Comparison of ENCODE assay signal across 19 cellular contexts in the genomic region with DNA sequence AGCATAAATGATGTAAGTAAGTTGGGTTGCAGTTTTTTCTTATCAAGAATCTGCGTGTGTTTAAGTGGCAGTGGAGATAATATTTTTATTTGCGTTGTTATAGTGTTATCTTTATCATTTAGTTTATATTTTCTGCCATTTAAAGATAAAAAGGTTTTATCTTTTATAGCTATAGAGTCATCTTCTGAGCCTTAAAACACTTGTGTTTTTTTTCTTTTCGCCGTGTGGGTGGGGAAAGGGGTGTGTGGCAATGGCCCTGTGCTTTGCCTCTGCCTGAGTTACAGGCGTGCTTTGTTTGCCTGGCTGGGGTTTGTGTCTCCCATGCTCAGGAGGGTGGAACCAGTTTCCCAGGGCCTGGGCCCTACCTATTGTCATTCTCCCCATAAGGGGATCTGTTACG.
"Had no signal": no experiment of that assay in that cellular context is flagged by ENCODE, and none has a peak within 500 bp of the region (broad histone marks: within the 10 kb centered on the region; RNA-seq: fewer than 3 reads in every experiment).

No MANE protein-coding gene starts in this region.

- H3K9me3 Mint-ChIP-seq: activated CD8-positive, alpha-beta T cell treated with anti-CD3 and anti-CD28 coated beads for 36 hours; activated naive CD8-positive, alpha-beta T cell treated with anti-CD3 and anti-CD28 coated beads, Interleukin-2, amount 10 ng/mL, durations not matched to agents 7 days and 5 days; activated T-helper 17 cell treated with anti-CD3 and anti-CD28 coated beads, Interleukin-2, amount 50 U/mL, for 72 hours had no signal

- H3K4me3 ChIP-seq: gastroesophageal sphincter, heart right ventricle, right atrium auricular region, SK-N-MC, skin epidermis, stomach, upper lobe of left lung had no signal

- H3K27ac ChIP-seq: gastroesophageal sphincter, heart right ventricle, right atrium auricular region, SK-N-MC, stomach had no signal

- H3K4me1 Mint-ChIP-seq: activated naive CD8-positive, alpha-beta T cell treated with anti-CD3 and anti-CD28 coated beads, Interleukin-2, amount 10 ng/mL, durations not matched to agents 7 days and 5 days; activated T-helper 17 cell treated with anti-CD3 and anti-CD28 coated beads, Interleukin-2, amount 50 U/mL, for 72 hours had no signal

- H3K4me3 Mint-ChIP-seq: activated CD8-positive, alpha-beta T cell treated with anti-CD3 and anti-CD28 coated beads for 36 hours; activated naive CD8-positive, alpha-beta T cell treated with anti-CD3 and anti-CD28 coated beads, Interleukin-2, amount 10 ng/mL, durations not matched to agents 7 days and 5 days; activated T-helper 17 cell treated with anti-CD3 and anti-CD28 coated beads, Interleukin-2, amount 50 U/mL, for 72 hours had no signal

- H3K27ac Mint-ChIP-seq: activated CD8-positive, alpha-beta T cell treated with anti-CD3 and anti-CD28 coated beads for 36 hours; activated naive CD8-positive, alpha-beta T cell treated with anti-CD3 and anti-CD28 coated beads, Interleukin-2, amount 10 ng/mL, durations not matched to agents 7 days and 5 days; activated T-helper 17 cell treated with anti-CD3 and anti-CD28 coated beads, Interleukin-2, amount 50 U/mL, for 72 hours had no signal

- ATAC-seq: activated CD8-positive, alpha-beta T cell treated with anti-CD3 and anti-CD28 coated beads for 36 hours; activated T-helper 17 cell treated with anti-CD3 and anti-CD28 coated beads, Interleukin-2, amount 50 U/mL, for 72 hours; gastroesophageal sphincter had no signal

- H3K9me3 ChIP-seq: gastroesophageal sphincter, heart right ventricle, right atrium auricular region, stomach, upper lobe of left lung had no signal

- DNase-seq: activated CD4-positive, alpha-beta T cell treated with anti-CD3 and anti-CD28 coated beads for 48 hours; activated CD4-positive, CD25-positive, alpha-beta regulatory T cell; activated CD8-positive, alpha-beta T cell treated with anti-CD3 and anti-CD28 coated beads for 36 hours; activated naive CD4-positive, alpha-beta T cell; activated naive CD8-positive, alpha-beta T cell treated with anti-CD3 and anti-CD28 coated beads, Interleukin-2, amount 10 ng/mL, durations not matched to agents 7 days and 5 days; activated T-cell treated with anti-CD3 and anti-CD28 coated beads, Interleukin-2, amount 50 U/mL, for 1 hour; amygdala; heart right ventricle; midbrain; occipital lobe; posterior cingulate gyrus; stimulated activated CD4-positive, alpha-beta T cell treated with anti-CD3 and anti-CD28 coated beads, Interleukin-4, amount 100 ng/mL, for 1 hour; stomach; upper lobe of left lung had no signal

- H3K27me3 ChIP-seq: gastroesophageal sphincter, right atrium auricular region, stomach, upper lobe of left lung had no signal

- H3K36me3 ChIP-seq: gastroesophageal sphincter, heart right ventricle, right atrium auricular region, upper lobe of left lung had no signal
